ENCODE assay signal across 12 cellular contexts in genomic region chr1:163163861-163164582, GRCh38. TPM values are rescaled to one million over a fixed set of nuclear protein-coding genes. Genes with fewer than 3 reads are reported as not detected.
A peak's percentile ranks its signal among the peaks of the same experiment; 100 is the strongest.
DNase-seq lines count a peak whose midpoint lies in the region; TF ChIP-seq lines count a peak whose summit lies in the region.
"Had no signal": no experiment of that assay in that cellular context is flagged by ENCODE, and none has a peak within 500 bp of the region (broad histone marks: within the 10 kb centered on the region; RNA-seq: fewer than 3 reads in every experiment).

No MANE protein-coding gene starts in this region.

- H3K27me3 ChIP-seq in skeletal muscle satellite cell (ENCODE audit: control insufficient read depth, insufficient read depth, low read length) (no peaks in the 10 kb centered on the region), prostate gland (replicated peaks; ENCODE audit: insufficient read depth) (no peaks in the 10 kb centered on the region)
- H3K27me3 ChIP-seq: adrenal gland had no signal

- no peak overlapping the region for H3K27ac ChIP-seq in prostate gland

- TF ChIP-seq CTCF in fibroblast of mammary gland (conservative IDR thresholded peaks at IDR 0.05; ENCODE audit: control insufficient read depth, insufficient read depth, low read depth, low read length) (no peak), prostate gland (IDR thresholded peaks at IDR 0.05) (no peak)

- 70% methylated on average over 4 of the region's 4 CpGs for WGBS in prostate gland

- DNase-seq in H4 (ENCODE audit: low spot score): peak; percentile 15
- peak; percentile 91 for DNase-seq in RPMI7951 (ENCODE audit: low read depth)
- peak; percentile 89 for DNase-seq in fibroblast of mammary gland (ENCODE audit: low read depth)
- DNase-seq in prostate gland (ENCODE audit: low spot score): no peak
- DNase-seq in stimulated activated CD4-positive, alpha-beta T cell treated with anti-CD3 and anti-CD28 coated beads, Interleukin-15, amount 100 ng/mL, for 24 hours: no peak
- DNase-seq in NCI-H1105 (lab: John Stamatoyannopoulos, UW): no peak
- DNase-seq: CD8-positive, alpha-beta memory T cell; naive B cell; NCI-H2171; stimulated activated naive B cell treated with anti-CD40 and anti-IgM and Interleukin-4, amounts not matched to agents 10 μg/mL and 1 μg/mL and 100 μg/mL, for 72 hours had no signal

- H3K4me2 ChIP-seq in skeletal muscle satellite cell (ENCODE audit: low read length): peak overlapping the region; percentile 65

- H3K4me1 ChIP-seq in skeletal muscle satellite cell (ENCODE audit: control insufficient read depth, insufficient read depth, low read length): peaks cover 67% of the 10 kb centered on the region
- no peaks in the 10 kb centered on the region for H3K4me1 ChIP-seq in prostate gland (replicated peaks)

- H3K4me3 ChIP-seq in fibroblast of mammary gland (ENCODE audit: control insufficient read depth, low read depth, low read length) (no peak overlapping the region), skeletal muscle satellite cell (ENCODE audit: low read length) (peak overlapping the region; percentile 11), prostate gland (no peak overlapping the region)
- H3K4me3 ChIP-seq: adrenal gland had no signal

- TF ChIP-seq POLR2A in prostate gland (IDR thresholded peaks at IDR 0.05): no peak

- peak overlapping the region; percentile 61 for H3K9ac ChIP-seq in skeletal muscle satellite cell (ENCODE audit: low read depth, low read length)

- intact Hi-C loops in prostate gland (cut with DNase I): no loop called here

- H3K9me3 ChIP-seq in skeletal muscle satellite cell (replicated peaks; ENCODE audit: low read length) (no peaks in the 10 kb centered on the region), prostate gland (no peaks in the 10 kb centered on the region)
- H3K9me3 ChIP-seq: adrenal gland had no signal

- H3K36me3 ChIP-seq in skeletal muscle satellite cell (ENCODE audit: insufficient read depth, low read length) (no peaks in the 10 kb centered on the region), prostate gland (no peaks in the 10 kb centered on the region)
- H3K36me3 ChIP-seq: adrenal gland had no signal

RNA-seq across cellular contexts. Expression of gene RGS5, which starts 38.7 kb away (rescaled TPM):
- 0.68 TPM in 1 of 2 replicates, not detected in the other for total RNA-seq in H4 (2014; rRNA removed; shearing (Covaris generic))
- total RNA-seq in RPMI7951 (2014; rRNA removed; shearing (Covaris generic)): 2.4 and 3.9 TPM in 2 replicates
- 1.1 and 1.5 TPM in 2 replicates for total RNA-seq in skeletal muscle satellite cell (2012; rRNA removed)
- 100 to 1,000 TPM in 1 of 2 donors, 10 to 100 TPM in 1; 39.0 to 189 TPM for total RNA-seq in prostate gland

Comparison
In these comparisons a context has a peak if more than half of its experiments do, and no peak if none do; other contexts are left out.
1. DNase-seq: peak in H4 (single experiment), RPMI7951 (single experiment) and fibroblast of mammary gland (single experiment); none in prostate gland (single experiment), stimulated activated CD4-positive, alpha-beta T cell treated with anti-CD3 and anti-CD28 coated beads, Interleukin-15, amount 100 ng/mL, for 24 hours (single experiment) and NCI-H1105 (single experiment).